In genomic region chr3:12759097-12759679, GRCh38 we compare ENCODE assay signal across 9 cellular contexts. TPM values are rescaled to one million over a fixed set of nuclear protein-coding genes. Genes with fewer than 3 reads are reported as not detected.
DNase-seq lines count a peak whose midpoint lies in the region; ATAC-seq and TF ChIP-seq lines count a peak whose summit lies in the region.
"Had no signal": no experiment of that assay in that cellular context is flagged by ENCODE, and none has a peak within 500 bp of the region (broad histone marks: within the 10 kb centered on the region; RNA-seq: fewer than 3 reads in every experiment).

TSS of gene TMEM40 (minus strand) at chr3:12759259. CDS start at chr3:12749832, 9,427 bp downstream.

- H3K36me3 ChIP-seq in heart right ventricle (no peaks in the 10 kb centered on the region), mammary epithelial cell (ENCODE audit: insufficient read depth, low read length) (peaks cover 8% of the 10 kb centered on the region), uterus (no peaks in the 10 kb centered on the region)

- H3K4me1 ChIP-seq in heart right ventricle (peaks cover 3 to 25% (median 15%) of the 10 kb centered on the region in 9 donors), mammary epithelial cell (ENCODE audit: insufficient read depth, low read length) (peaks cover 68% of the 10 kb centered on the region), uterus (peaks cover 0 to 4% of the 10 kb centered on the region in 2 donors)

- no peaks in the 10 kb centered on the region for H4K20me1 ChIP-seq in mammary epithelial cell (ENCODE audit: insufficient read depth, low read length)

- H3K27me3 ChIP-seq in heart right ventricle (no peaks in the 10 kb centered on the region), mammary epithelial cell (ENCODE audit: insufficient read depth, low read length) (no peaks in the 10 kb centered on the region), uterus (no peaks in the 10 kb centered on the region)

- no TSS peak for BruUV-seq in mammary epithelial cell (replicated peaks; lab: Mats Ljungman, UMichigan)

- H3K27ac ChIP-seq in heart right ventricle = peak within 1 kb of the TSS in 9 of 10 donors; percentile 38 to 71 (median 61)
- peak within 1 kb of the TSS; percentile 89 for H3K27ac ChIP-seq in mammary epithelial cell (ENCODE audit: insufficient read depth, low read depth, low read length)
- peak within 1 kb of the TSS; percentile 68 to 73 for H3K27ac ChIP-seq in uterus

- DNase-seq in heart right ventricle (no peak), Right ventricle myocardium inferior (ENCODE audit: missing footprints) (no peak), mammary epithelial cell (peak; percentile 99), uterus (no peak), DMS153 (lab: John Stamatoyannopoulos, UW) (no peak), KBM-7 (no peak)
- DNase-seq in activated CD4-positive, alpha-beta T cell treated with anti-CD3 and anti-CD28 coated beads, Interleukin-2, amount 50 U/mL, for 4 hours = no peak
- DNase-seq: NCI-H1694 treated with DMSO at 0.1 percent for 48 hours had no signal

- dilution Hi-C loops in mammary epithelial cell (cut with HindIII; ENCODE audit: low sequenced_read_pairs) = no loop called here

- TF ChIP-seq CTCF in heart right ventricle (IDR thresholded peaks at IDR 0.05) (no peak), mammary epithelial cell (conservative IDR thresholded peaks at IDR 0.05 in 1 of 2, IDR thresholded peaks at IDR 0.05 in 1 of 2; ENCODE audit: extremely low read depth in 1 of 2, insufficient read depth in 1 of 2, low read depth in 1 of 2, low read length in 2 of 2) (no peak), nephron (IDR thresholded peaks at IDR 0.05; ENCODE audit: unreplicated experiment in 3 of 3) (no peak), uterus (IDR thresholded peaks at IDR 0.05) (no peak)

- WGBS in heart right ventricle, 2 donors = 84 to 89% methylated on average over 10 of the region's 10 CpGs
- WGBS in mammary epithelial cell (ENCODE audit: low coverage, missing lambda C conversion rate) = 3% methylated on average over 10 of the region's 10 CpGs

- intact Hi-C loops in heart right ventricle (cut with DNase I) = no loop called here
- intact Hi-C loops in Right ventricle myocardium inferior (cut with DNase I) = loop anchor here (5.0 kb wide), 1 partner anchor 37 kb away; no protein-coding TSS in a partner anchor
- intact Hi-C loops in mammary epithelial cell (cut with micrococcal nuclease) = loop anchor here (1.0 to 2.0 kb wide), 5 partner anchors 9 to 94 kb away; partner anchors contain the start of genes RAF1 and RPL32
- intact Hi-C loops in uterus (cut with DNase I; ENCODE audit: low total_unique reads) = no loop called here

- H3K27me3 Mint-ChIP-seq in nephron (ENCODE audit: low read depth) = no peaks in the 10 kb centered on the region

- CTCF ChIA-PET in mammary epithelial cell (lab: Charles Lee; ENCODE audit: low non-redundant PET) = interaction anchor here (0.5 to 0.9 kb wide), 3 partner anchors 51 to 218 kb away, joined by 3 to 5 read pairs (median 3); partner anchors contain the start of gene RPL32

- H3K4me3 ChIP-seq in heart right ventricle (no peak within 1 kb of the TSS), mammary epithelial cell (replicated peaks in 1 of 3; ENCODE audit: insufficient read depth in 1 of 3, low read depth in 2 of 3, low read length in 3 of 3) (peak within 1 kb of the TSS; percentile 58 to 69 (median 65)), uterus (no peak within 1 kb of the TSS)

- H3K36me3 Mint-ChIP-seq in nephron (ENCODE audit: low read depth) = no peaks in the 10 kb centered on the region

- peaks cover 50% of the 10 kb centered on the region for H3K79me2 ChIP-seq in mammary epithelial cell (ENCODE audit: insufficient read depth, low read length)

- no peaks in the 10 kb centered on the region for H3K9me3 Mint-ChIP-seq in nephron

- H3K9ac ChIP-seq in mammary epithelial cell (ENCODE audit: insufficient read depth, low read length) = peak within 1 kb of the TSS; percentile 69

- no peak for TF ChIP-seq POLR2A in uterus (IDR thresholded peaks at IDR 0.05)

- no peaks in the 10 kb centered on the region for H3K9me3 ChIP-seq in heart right ventricle
- H3K9me3 ChIP-seq in mammary epithelial cell (replicated peaks; ENCODE audit: insufficient read depth, low read length) = no peaks in the 10 kb centered on the region
- H3K9me3 ChIP-seq in uterus = no peaks in the 10 kb centered on the region

- H3K4me2 ChIP-seq in mammary epithelial cell (ENCODE audit: insufficient read depth, low read depth, low read length) = peak within 1 kb of the TSS; percentile 85

- H3K4me1 Mint-ChIP-seq in nephron = peaks cover 42% of the 10 kb centered on the region

- in situ Hi-C loops in mammary epithelial cell (cut with MboI; ENCODE audit: low sequenced_read_pairs in 2 of 2) = no loop called here
- in situ Hi-C loops in KBM-7 (cut with MboI; ENCODE audit: low pct_unique_long_range_greater_than_20kb, low sequenced_read_pairs) = no loop called here

- H3K4me3 Mint-ChIP-seq in nephron = no peak within 1 kb of the TSS

- ATAC-seq in heart right ventricle = peak in 1 of 8 donors; percentile 8
- no peak for ATAC-seq in Right ventricle myocardium inferior

- H3K27ac Mint-ChIP-seq in nephron = peak within 1 kb of the TSS; percentile 79 to 96 (median 86)

- H2AFZ ChIP-seq in mammary epithelial cell (ENCODE audit: low read depth, low read length) = peak within 1 kb of the TSS; percentile 61

RNA-seq across cellular contexts. Expression of gene TMEM40, which starts in this region (rescaled TPM):
- total RNA-seq in heart right ventricle (1 to 10 TPM in 9 of 10 donors, under 1 TPM in 1; 0.68 to 6.9 (median 2.3) TPM), Right ventricle myocardium inferior (4.2 TPM), mammary epithelial cell (100 to 1,000 TPM in 1 of 2 donors, 10 to 100 TPM in 1; 53.3 to 224 TPM), uterus (not detected)
- polyA plus RNA-seq in heart right ventricle (10 to 100 TPM in 1 of 2 donors, under 1 TPM in 1; 0.71 to 10.1 TPM), mammary epithelial cell (124 TPM)
- polyA minus RNA-seq in mammary epithelial cell = 126 TPM

Comparison
In these comparisons a context has a peak if more than half of its experiments do, and no peak if none do; other contexts are left out.
1. RNA of gene TMEM40 (total RNA-seq): 53.3 to 224 TPM in mammary epithelial cell; 4.2 TPM in Right ventricle myocardium inferior (single experiment), 0.68 to 6.9 TPM in heart right ventricle and not detected in uterus; every median in the first group is over 4 times any median in the second.
2. RNA of gene TMEM40 (polyA plus RNA-seq): 124 TPM in mammary epithelial cell (single experiment); 0.71 to 10.1 TPM in heart right ventricle; every median in the first group is over 10 times any median in the second.
3. intact Hi-C loops: an anchor here in Right ventricle myocardium inferior (5.0 kb wide) and mammary epithelial cell (1.0 to 2.0 kb wide); none called in heart right ventricle and uterus.
4. H3K4me3 ChIP-seq: peak in mammary epithelial cell (3 of 3); none in heart right ventricle (0 of 10) and uterus (0 of 2).
5. Peak in every context shown above with its lines, with median percentiles within 50 percentile points of each other: H3K27ac ChIP-seq.